ENCODE assay signal across 18 cellular contexts in the genomic region with DNA sequence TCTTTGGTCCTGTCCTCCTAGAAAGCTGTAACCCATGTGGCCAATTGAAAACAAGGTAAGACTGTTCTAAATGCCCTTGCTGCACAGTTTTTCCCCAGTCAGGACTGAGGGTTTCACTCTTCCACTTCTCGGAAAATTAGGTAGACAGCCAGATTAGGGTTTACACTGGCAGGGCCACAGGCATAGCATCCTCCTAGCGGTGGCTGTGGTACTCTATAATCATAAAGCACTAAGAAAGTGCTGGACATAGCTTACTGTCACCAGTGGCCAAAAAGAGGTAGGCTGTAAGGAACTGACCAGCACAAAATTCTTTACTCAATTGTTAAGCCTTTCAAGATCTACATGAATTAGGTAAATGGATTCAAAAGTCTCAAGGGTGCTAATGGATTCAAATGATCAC.
"Had no signal": no experiment of that assay in that cellular context is flagged by ENCODE, and none has a peak within 500 bp of the region (broad histone marks: within the 10 kb centered on the region; RNA-seq: fewer than 3 reads in every experiment).

No MANE protein-coding gene starts in this region.

- H3K4me3 Mint-ChIP-seq: activated naive CD4-positive, alpha-beta T cell treated with anti-CD3 and anti-CD28 coated beads, Interleukin-2, amount 50 U/mL, for 24 hours; effector memory CD8-positive, alpha-beta T cell; mesothelial cell of epicardium; nephron; T-helper 1 cell treated with Interleukin-12 subunit alpha and Interleukin-12 subunit beta and Interleukin-4 antibody, amounts not matched to agents 30 μg/mL and 1 μg/mL, for 36 hours had no signal

- H3K4me1 ChIP-seq: tibial nerve had no signal

- H3K9me3 Mint-ChIP-seq: activated naive CD4-positive, alpha-beta T cell treated with anti-CD3 and anti-CD28 coated beads, Interleukin-2, amount 50 U/mL, for 24 hours; effector memory CD8-positive, alpha-beta T cell; mesothelial cell of epicardium; T-helper 1 cell treated with Interleukin-12 subunit alpha and Interleukin-12 subunit beta and Interleukin-4 antibody, amounts not matched to agents 30 μg/mL and 1 μg/mL, for 36 hours had no signal

- H3K27me3 Mint-ChIP-seq: progenitor cell of endocrine pancreas had no signal

- H3K27ac ChIP-seq: tibial nerve had no signal

- DNase-seq: activated CD4-positive, CD25-positive, alpha-beta regulatory T cell treated with anti-CD3 and anti-CD28 coated beads, Interleukin-2, amount 50 U/mL, for 72 hours; activated gamma-delta T cell; dermis blood vessel endothelial cell; effector memory CD8-positive, alpha-beta T cell; hypothalamus; islet precursor cell; left colon; stimulated activated CD4-positive, alpha-beta T cell treated with anti-CD3 and anti-CD28 coated beads, Interleukin-12 subunit alpha, Interleukin-12 subunit beta, amount 100 ng/mL, for 4 hours; stimulated activated CD4-positive, alpha-beta T cell treated with anti-CD3 and anti-CD28 coated beads, Interleukin-1b, Interleukin-23, amount 100 ng/mL, for 48 hours; stimulated activated CD8-positive, alpha-beta memory T cell treated with anti-CD3 and anti-CD28 coated beads, Interleukin-4, amount 100 ng/mL, for 48 hours; stimulated activated naive CD4-positive, alpha-beta T cell had no signal

- H3K27ac Mint-ChIP-seq: activated naive CD4-positive, alpha-beta T cell treated with anti-CD3 and anti-CD28 coated beads, Interleukin-2, amount 50 U/mL, for 24 hours; effector memory CD8-positive, alpha-beta T cell; mesothelial cell of epicardium; nephron; T-helper 1 cell treated with Interleukin-12 subunit alpha and Interleukin-12 subunit beta and Interleukin-4 antibody, amounts not matched to agents 30 μg/mL and 1 μg/mL, for 36 hours had no signal

- H3K27me3 ChIP-seq: tibial nerve had no signal

- H3K9me3 ChIP-seq: tibial nerve had no signal

- H3K4me3 ChIP-seq: lung, tibial nerve had no signal

- ATAC-seq: effector memory CD8-positive, alpha-beta T cell; left colon had no signal

- H3K36me3 ChIP-seq: tibial nerve had no signal

- H3K36me3 Mint-ChIP-seq: mesothelial cell of epicardium had no signal

- H3K4me1 Mint-ChIP-seq: activated naive CD4-positive, alpha-beta T cell treated with anti-CD3 and anti-CD28 coated beads, Interleukin-2, amount 50 U/mL, for 24 hours; mesothelial cell of epicardium had no signal
